In the genomic region with DNA sequence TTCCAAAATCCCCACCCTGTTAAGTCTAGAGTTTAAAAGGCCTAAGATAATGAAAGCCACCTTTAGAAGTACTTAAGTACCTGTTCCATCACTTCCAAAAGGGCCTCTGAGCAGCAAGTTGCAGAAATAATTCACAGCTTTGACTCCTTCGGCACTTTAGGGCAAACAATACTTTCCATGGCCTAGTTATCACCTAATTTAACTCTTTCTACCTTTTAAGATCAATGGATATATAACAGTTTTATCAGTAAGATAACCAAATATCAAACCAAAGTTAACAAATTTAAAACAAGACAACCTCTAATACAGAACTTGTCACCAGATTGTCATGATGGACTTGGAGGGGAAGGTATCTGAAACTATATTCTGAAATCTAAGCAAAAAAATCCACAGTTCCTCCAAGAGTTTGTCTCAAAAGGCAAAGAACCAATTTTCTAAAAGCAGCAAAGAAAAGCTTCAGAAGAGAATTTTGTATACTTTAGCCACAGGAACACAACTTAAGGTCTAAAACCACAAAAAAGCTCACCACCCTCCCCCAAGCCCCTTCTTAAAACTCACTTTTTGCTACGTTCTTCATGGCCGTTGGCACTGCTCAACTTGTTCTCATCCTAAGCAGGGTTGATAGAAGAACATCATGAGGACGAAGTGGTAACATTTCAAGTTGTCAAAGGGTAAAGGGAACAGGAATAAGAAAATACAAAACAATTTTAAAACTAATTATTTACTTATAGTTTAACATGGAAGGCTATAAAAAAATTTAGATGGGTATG, we compare ENCODE assay signal across 11 cellular contexts. TPM values are rescaled to one million over a fixed set of nuclear protein-coding genes. Genes with fewer than 3 reads are reported as not detected.
A peak's percentile ranks its signal among the peaks of the same experiment; 100 is the strongest.
DNase-seq lines count a peak whose midpoint lies in the region; ATAC-seq and TF ChIP-seq lines count a peak whose summit lies in the region.
"Had no signal": no experiment of that assay in that cellular context is flagged by ENCODE, and none has a peak within 500 bp of the region (broad histone marks: within the 10 kb centered on the region; RNA-seq: fewer than 3 reads in every experiment).

No MANE protein-coding gene starts in this region.

- no peak overlapping the region for H2BK120ac ChIP-seq in neuronal stem cell (ENCODE audit: low read depth, low read length)

- H2AK5ac ChIP-seq in neuronal stem cell (ENCODE audit: low read depth, low read length), result no peak overlapping the region

- H4K91ac ChIP-seq in neuronal stem cell (ENCODE audit: low read depth, low read length, poor library complexity), result no peak overlapping the region

- no peak overlapping the region for H3K14ac ChIP-seq in neuronal stem cell (ENCODE audit: low read length)

- TF ChIP-seq POLR2A in sigmoid colon (IDR thresholded peaks at IDR 0.05), result no peak

- no peak overlapping the region for H3K27ac ChIP-seq in SK-N-MC
- H3K27ac ChIP-seq in sigmoid colon, result peak overlapping the region in 3 of 4 donors; percentile 22 to 94 (median 22)
- no peak overlapping the region for H3K27ac ChIP-seq in neuronal stem cell (replicated peaks; ENCODE audit: low read length)

- peak overlapping the region; percentile 56 for H3K27ac Mint-ChIP-seq in T-helper 1 cell treated with Interleukin-12 subunit alpha and Interleukin-12 subunit beta and Interleukin-4 antibody, amounts not matched to agents 30 μg/mL and 1 μg/mL, for 36 hours

- peaks cover 72% of the 10 kb centered on the region for H3K36me3 ChIP-seq in SK-N-MC (ENCODE audit: insufficient read depth, low read length)
- H3K36me3 ChIP-seq in sigmoid colon, result peaks cover 12 to 72% (median 49%) of the 10 kb centered on the region in 4 donors
- peaks cover 27 to 74% of the 10 kb centered on the region in 2 donors for H3K36me3 ChIP-seq in neuronal stem cell (replicated peaks in 1 of 2; ENCODE audit: control insufficient read depth in 2 of 2, insufficient read depth in 2 of 2, low read length in 2 of 2)

- H3K9me3 Mint-ChIP-seq in T-helper 1 cell treated with Interleukin-12 subunit alpha and Interleukin-12 subunit beta and Interleukin-4 antibody, amounts not matched to agents 30 μg/mL and 1 μg/mL, for 36 hours, result no peaks in the 10 kb centered on the region

- ATAC-seq in activated CD4-positive, CD25-positive, alpha-beta regulatory T cell treated with anti-CD3 and anti-CD28 coated beads, Interleukin-2, amount 50 U/mL, for 24 hours, result no peak

- H3K4me1 ChIP-seq in sigmoid colon (peaks cover 0 to 75% (median 74%) of the 10 kb centered on the region in 4 donors), neuronal stem cell (ENCODE audit: control insufficient read depth in 2 of 2, insufficient read depth in 1 of 2, low read depth in 1 of 2, low read length in 2 of 2) (peaks cover 7 to 15% of the 10 kb centered on the region in 2 donors)

- H3K27me3 ChIP-seq in sigmoid colon (no peaks in the 10 kb centered on the region), neuronal stem cell (ENCODE audit: control insufficient read depth in 3 of 3, insufficient read depth in 3 of 3, low read depth in 1 of 3, low read length in 3 of 3) (no peaks in the 10 kb centered on the region)
- H3K27me3 ChIP-seq: upper lobe of left lung had no signal

- H3K4me3 ChIP-seq in SK-N-MC, result peak overlapping the region; percentile 36; the same call in 1 of the 2 replicates
- H3K4me3 ChIP-seq in epithelial cell of proximal tubule (ENCODE audit: low read depth, low read length), result peak overlapping the region; percentile 9
- no peak overlapping the region for H3K4me3 ChIP-seq in sigmoid colon
- H3K4me3 ChIP-seq in neuronal stem cell (ENCODE audit: low read length in 2 of 2), result no peak overlapping the region

- H3K79me1 ChIP-seq in neuronal stem cell (ENCODE audit: low read depth, low read length), result peaks cover 4% of the 10 kb centered on the region

- no peak overlapping the region for H4K8ac ChIP-seq in neuronal stem cell (ENCODE audit: low read depth, low read length)

- H3K27me3 Mint-ChIP-seq in T-helper 1 cell treated with Interleukin-12 subunit alpha and Interleukin-12 subunit beta and Interleukin-4 antibody, amounts not matched to agents 30 μg/mL and 1 μg/mL, for 36 hours (ENCODE audit: low read depth), result no peaks in the 10 kb centered on the region

- peak overlapping the region; percentile 72 for H3K4me3 Mint-ChIP-seq in T-helper 1 cell treated with Interleukin-12 subunit alpha and Interleukin-12 subunit beta and Interleukin-4 antibody, amounts not matched to agents 30 μg/mL and 1 μg/mL, for 36 hours

- DNase-seq in T-helper 1 cell (no peak), SK-N-MC (ENCODE audit: low read depth, low spot score) (no peak), epithelial cell of proximal tubule (ENCODE audit: low read depth) (no peak), sigmoid colon (no peak), NCI-H1105 (lab: John Stamatoyannopoulos, UW) (no peak), neuronal stem cell (ENCODE audit: low spot score) (no peak)
- DNase-seq: 8988T, activated gamma-delta T cell treated with Interleukin-2 at 50 U/mL for 16 hours had no signal

- peak overlapping the region; percentile 26 for H3K9ac ChIP-seq in SK-N-MC (ENCODE audit: insufficient read length)
- H3K9ac ChIP-seq in neuronal stem cell (ENCODE audit: low read depth, low read length, poor library complexity), result no peak overlapping the region

- no peak overlapping the region for H3K23ac ChIP-seq in neuronal stem cell (ENCODE audit: low read depth, low read length, poor library complexity)

- 62% methylated on average over 4 of the region's 4 CpGs for WGBS in sigmoid colon, 2 donors
- WGBS in neuronal stem cell (ENCODE audit: extremely low coverage in 2 of 2, insufficient read length in 2 of 2, insufficient replicate concordance in 1 of 2), 2 donors, result no CpG with 5 or more reads among the region's 4 CpGs

- H3K4me1 Mint-ChIP-seq in T-helper 1 cell treated with Interleukin-12 subunit alpha and Interleukin-12 subunit beta and Interleukin-4 antibody, amounts not matched to agents 30 μg/mL and 1 μg/mL, for 36 hours (ENCODE audit: low read depth), result peaks cover 49% of the 10 kb centered on the region

- no peak overlapping the region for H3K18ac ChIP-seq in neuronal stem cell (ENCODE audit: low read length)

- H2BK12ac ChIP-seq in neuronal stem cell (ENCODE audit: low read length), result no peak overlapping the region

- no peak overlapping the region for H2AFZ ChIP-seq in neuronal stem cell (ENCODE audit: low read length)

- H2BK5ac ChIP-seq in neuronal stem cell (ENCODE audit: low read length), result no peak overlapping the region

- no peak for TF ChIP-seq EP300 in sigmoid colon (IDR thresholded peaks at IDR 0.05)

- H3K4me2 ChIP-seq in neuronal stem cell (ENCODE audit: insufficient read depth, low read length, poor library complexity, severe bottlenecking), result no peak overlapping the region

- no peaks in the 10 kb centered on the region for H3K9me3 ChIP-seq in SK-N-MC (ENCODE audit: low read depth, low read length)
- no peaks in the 10 kb centered on the region for H3K9me3 ChIP-seq in sigmoid colon
- peaks cover 0 to 7% of the 10 kb centered on the region in 2 donors for H3K9me3 ChIP-seq in neuronal stem cell (replicated peaks in 1 of 2; ENCODE audit: control insufficient read depth in 2 of 2, insufficient read depth in 1 of 2, low read depth in 1 of 2, low read length in 2 of 2)
- H3K9me3 ChIP-seq: upper lobe of left lung had no signal

- TF ChIP-seq CTCF in epithelial cell of proximal tubule (conservative IDR thresholded peaks at IDR 0.05; ENCODE audit: low read depth, low read length), result no peak
- TF ChIP-seq CTCF in sigmoid colon (IDR thresholded peaks at IDR 0.05), result no peak

- no peak overlapping the region for H3K4ac ChIP-seq in neuronal stem cell (ENCODE audit: low read length)

- H2BK15ac ChIP-seq in neuronal stem cell (ENCODE audit: low read length), result no peak overlapping the region

- intact Hi-C loops in sigmoid colon (cut with DNase I), result loop anchor here (1.0 to 5.0 kb wide), 3 partner anchors 14 to 146 kb away; no protein-coding TSS in a partner anchor

- H3K36me3 Mint-ChIP-seq in T-helper 1 cell treated with Interleukin-12 subunit alpha and Interleukin-12 subunit beta and Interleukin-4 antibody, amounts not matched to agents 30 μg/mL and 1 μg/mL, for 36 hours (ENCODE audit: low read depth), result peaks cover 57% of the 10 kb centered on the region

RNA-seq across cellular contexts. Expression of a gene that starts 3.5 kb away (rescaled TPM):
- total RNA-seq in epithelial cell of proximal tubule (117 and 148 TPM in 2 replicates), sigmoid colon (100 to 1,000 TPM; 281 to 408 (median 296) TPM)
- 100 to 1,000 TPM in 1 of 3 donors, 10 to 100 TPM in 2; 68.2 to 166 (median 94.9) TPM for polyA plus RNA-seq in sigmoid colon
- polyA plus RNA-seq in neuronal stem cell (2013, experiment 1 of 2), result 204 TPM
- polyA plus RNA-seq in neuronal stem cell (2013, experiment 2 of 2), result 207 TPM

RNA-seq across cellular contexts. Expression of a gene that starts 33.2 kb away (rescaled TPM):
- total RNA-seq in epithelial cell of proximal tubule, result 19.0 and 28.4 TPM in 2 replicates
- total RNA-seq in sigmoid colon, result 10 to 100 TPM; 41.0 to 49.7 (median 45.5) TPM
- polyA plus RNA-seq in sigmoid colon, result 10 to 100 TPM; 10.8 to 25.6 (median 17.6) TPM
- polyA plus RNA-seq in neuronal stem cell (2013, experiment 1 of 2), result 40.4 TPM
- 40.5 TPM for polyA plus RNA-seq in neuronal stem cell (2013, experiment 2 of 2)

RNA-seq across cellular contexts. Expression of a gene that starts 39.4 kb away (rescaled TPM):
- total RNA-seq in epithelial cell of proximal tubule (523 and 938 TPM in 2 replicates), sigmoid colon (100 to 1,000 TPM; 206 to 512 (median 398) TPM)
- polyA plus RNA-seq in sigmoid colon, result 100 to 1,000 TPM; 332 to 621 (median 592) TPM
- polyA plus RNA-seq in neuronal stem cell (2013, experiment 1 of 2), result 474 TPM
- polyA plus RNA-seq in neuronal stem cell (2013, experiment 2 of 2), result 476 TPM

RNA-seq across cellular contexts. Expression of a gene that starts 39.4 kb away (rescaled TPM):
- total RNA-seq in epithelial cell of proximal tubule (10.3 and 39.9 TPM in 2 replicates), sigmoid colon (10 to 100 TPM; 25.2 to 39.2 (median 32.3) TPM)
- 10 to 100 TPM; 19.0 to 29.8 (median 19.2) TPM for polyA plus RNA-seq in sigmoid colon
- 11.1 TPM for polyA plus RNA-seq in neuronal stem cell (2013, experiment 1 of 2)
- polyA plus RNA-seq in neuronal stem cell (2013, experiment 2 of 2), result 11.3 TPM

Comparison
In these comparisons a context has a peak if more than half of its experiments do, and no peak if none do; other contexts are left out.
1. H3K27ac ChIP-seq: peak in sigmoid colon (3 of 4); none in SK-N-MC (single experiment) and neuronal stem cell (single experiment).
2. H3K4me3 ChIP-seq: peak in SK-N-MC (single experiment) and epithelial cell of proximal tubule (single experiment); none in sigmoid colon (0 of 4) and neuronal stem cell (0 of 2).